In the genomic region with DNA sequence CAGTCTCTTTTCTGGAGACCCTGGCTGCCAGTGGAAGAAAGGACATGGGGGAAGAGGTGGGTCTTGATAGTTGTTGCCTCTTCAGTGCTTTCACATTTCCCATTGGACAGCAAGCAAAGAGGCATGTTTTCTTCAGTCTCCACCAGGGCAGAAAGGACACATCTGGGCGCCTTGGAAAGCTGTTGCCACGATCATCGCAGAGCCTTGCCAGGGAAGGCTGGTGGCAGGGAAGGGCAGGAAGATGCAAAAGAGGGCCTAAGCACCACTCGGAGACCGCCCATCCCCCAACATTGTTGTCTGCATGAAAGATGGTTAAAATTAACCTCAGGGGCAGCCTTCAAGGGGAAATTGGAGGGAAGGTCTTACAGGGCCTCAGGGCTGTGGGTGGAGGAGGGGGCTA, we compare ENCODE assay signal across 30 cellular contexts.
"Had no signal": no experiment of that assay in that cellular context is flagged by ENCODE, and none has a peak within 500 bp of the region (broad histone marks: within the 10 kb centered on the region; RNA-seq: fewer than 3 reads in every experiment).

No MANE protein-coding gene starts in this region.

- DNase-seq: activated B cell treated with CpG ODN at 0.5 μM for 24 hours; activated CD4-positive, alpha-beta T cell treated with anti-CD3 and anti-CD28 coated beads, Interleukin-2, amount 50 U/mL, for 1 hour; activated CD8-positive, alpha-beta T cell treated with anti-CD3 and anti-CD28 coated beads for 36 hours; activated naive CD4-positive, alpha-beta T cell; activated T-cell treated with anti-CD3 and anti-CD28 coated beads, Interleukin-2, amount 50 U/mL, for 72 hours; effector CD4-positive, alpha-beta T cell; esophagus squamous epithelium; foreskin melanocyte; heart right ventricle; kidney glomerular epithelial cell; left lung; lower lobe of right lung; mesenchymal stem cell; natural killer cell; nucleus accumbens; pancreas; retina; sigmoid colon; small intestine; stimulated activated CD4-positive, alpha-beta T cell treated with anti-CD3 and anti-CD28 coated beads, Interleukin-4, amount 100 ng/mL, for 24 hours; trophoblast cell; uterus had no signal

- H3K27me3 Mint-ChIP-seq: central memory CD8-positive, alpha-beta T cell; dendritic cell treated with granulocyte-macrophage colony-stimulating factor and Interleukin-4, amounts not matched to agents 40 ng/mL and 50 ng/mL, for 4 days had no signal

- H3K4me1 ChIP-seq: esophagus squamous epithelium, heart right ventricle, left lung, lower lobe of right lung, pancreas, prostate gland, uterus had no signal

- H3K27ac Mint-ChIP-seq: activated B cell treated with CpG ODN at 0.5 μM for 24 hours; activated CD8-positive, alpha-beta T cell treated with anti-CD3 and anti-CD28 coated beads for 36 hours; activated naive CD4-positive, alpha-beta T cell treated with anti-CD3 and anti-CD28 coated beads, Interleukin-2, amount 50 U/mL, for 72 hours; activated T-cell treated with anti-CD3 and anti-CD28 coated beads, Interleukin-2, amount 50 U/mL, for 72 hours; dendritic cell treated with granulocyte-macrophage colony-stimulating factor and Interleukin-4, amounts not matched to agents 40 ng/mL and 50 ng/mL, for 4 days; natural killer cell; stimulated activated effector memory CD8-positive, alpha-beta T cell treated with anti-CD3 and anti-CD28 coated beads, Interleukin-12 subunit alpha, Interleukin-12 subunit beta, amount 100 ng/mL, for 72 hours; stimulated activated naive CD8-positive, alpha-beta T cell treated with anti-CD3 and anti-CD28 coated beads, Interleukin-15, Interleukin-2, amounts not matched to agents 100 ng/mL and 50 ng/mL, for 24 hours had no signal

- H3K36me3 ChIP-seq: esophagus squamous epithelium, heart right ventricle, left lung, lower lobe of right lung, pancreas, prostate gland, sigmoid colon, thoracic aorta, uterus had no signal

- H3K4me3 Mint-ChIP-seq: activated B cell treated with CpG ODN at 0.5 μM for 24 hours; activated CD8-positive, alpha-beta T cell treated with anti-CD3 and anti-CD28 coated beads for 36 hours; activated T-cell treated with anti-CD3 and anti-CD28 coated beads, Interleukin-2, amount 50 U/mL, for 72 hours; central memory CD8-positive, alpha-beta T cell; dendritic cell treated with granulocyte-macrophage colony-stimulating factor and Interleukin-4, amounts not matched to agents 40 ng/mL and 50 ng/mL, for 4 days; natural killer cell; stimulated activated effector memory CD8-positive, alpha-beta T cell treated with anti-CD3 and anti-CD28 coated beads, Interleukin-12 subunit alpha, Interleukin-12 subunit beta, amount 100 ng/mL, for 72 hours; stimulated activated naive CD8-positive, alpha-beta T cell treated with anti-CD3 and anti-CD28 coated beads, Interleukin-15, Interleukin-2, amounts not matched to agents 100 ng/mL and 50 ng/mL, for 24 hours had no signal

- H3K4me3 ChIP-seq: esophagus squamous epithelium, heart right ventricle, left lung, lower lobe of right lung, pancreas, prostate gland, sigmoid colon, thoracic aorta, uterus had no signal

- ATAC-seq: activated CD8-positive, alpha-beta T cell treated with anti-CD3 and anti-CD28 coated beads for 36 hours; activated naive CD4-positive, alpha-beta T cell treated with anti-CD3 and anti-CD28 coated beads, Interleukin-2, amount 50 U/mL, for 72 hours; activated T-cell treated with anti-CD3 and anti-CD28 coated beads, Interleukin-2, amount 50 U/mL, for 72 hours; heart right ventricle; left lung; lower lobe of right lung; natural killer cell; pancreas; stimulated activated effector memory CD8-positive, alpha-beta T cell treated with anti-CD3 and anti-CD28 coated beads, Interleukin-12 subunit alpha, Interleukin-12 subunit beta, amount 100 ng/mL, for 72 hours had no signal

- H3K4me1 Mint-ChIP-seq: activated B cell treated with CpG ODN at 0.5 μM for 24 hours; central memory CD8-positive, alpha-beta T cell; natural killer cell; stimulated activated effector memory CD8-positive, alpha-beta T cell treated with anti-CD3 and anti-CD28 coated beads, Interleukin-12 subunit alpha, Interleukin-12 subunit beta, amount 100 ng/mL, for 72 hours had no signal

- H3K9me3 Mint-ChIP-seq: dendritic cell treated with granulocyte-macrophage colony-stimulating factor and Interleukin-4, amounts not matched to agents 40 ng/mL and 50 ng/mL, for 4 days had no signal

- H3K27me3 ChIP-seq: pancreas, sigmoid colon had no signal

- H3K36me3 Mint-ChIP-seq: natural killer cell; stimulated activated effector memory CD8-positive, alpha-beta T cell treated with anti-CD3 and anti-CD28 coated beads, Interleukin-12 subunit alpha, Interleukin-12 subunit beta, amount 100 ng/mL, for 72 hours had no signal

- H3K9me3 ChIP-seq: esophagus squamous epithelium, left lung, lower lobe of right lung, pancreas, prostate gland, sigmoid colon, thoracic aorta, uterus had no signal

- H3K27ac ChIP-seq: epithelial cell of prostate, esophagus squamous epithelium, heart right ventricle, left lung, lower lobe of right lung, pancreas, prostate gland, sigmoid colon, thoracic aorta, uterus had no signal
